In the genomic region with DNA sequence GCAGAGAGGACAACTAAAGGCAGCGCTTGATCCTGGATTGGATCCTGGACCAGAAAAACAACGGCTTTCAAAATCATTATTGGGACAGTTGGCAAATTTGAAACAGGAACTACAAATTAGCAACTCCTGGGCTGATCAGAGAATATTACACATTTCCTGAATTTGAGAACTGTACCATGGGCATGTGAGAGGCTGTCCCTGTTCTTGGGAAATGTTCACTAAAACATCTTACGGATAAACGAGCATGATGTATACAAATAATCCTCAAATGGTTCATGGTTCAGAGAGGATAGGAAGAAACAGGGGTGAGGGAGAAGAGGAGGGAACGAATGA, we compare ENCODE assay signal across 14 cellular contexts. TPM values are rescaled to one million over a fixed set of nuclear protein-coding genes. Genes with fewer than 3 reads are reported as not detected.
DNase-seq lines count a peak whose midpoint lies in the region; ATAC-seq and TF ChIP-seq lines count a peak whose summit lies in the region.
"Had no signal": no experiment of that assay in that cellular context is flagged by ENCODE, and none has a peak within 500 bp of the region (broad histone marks: within the 10 kb centered on the region; RNA-seq: fewer than 3 reads in every experiment).

No MANE protein-coding gene starts in this region.

- no peak overlapping the region for H3K4me3 Mint-ChIP-seq in Caco-2 (ENCODE audit: unreplicated experiment)
- H3K4me3 Mint-ChIP-seq in stimulated activated memory B cell treated with anti-CD40 and anti-IgM and Interleukin-4, amounts not matched to agents 10 μg/mL and 1 μg/mL and 100 μg/mL, for 72 hours: peak overlapping the region; percentile 62
- H3K4me3 Mint-ChIP-seq: activated naive CD8-positive, alpha-beta T cell treated with anti-CD3 and anti-CD28 coated beads, Interleukin-2, amount 10 ng/mL, durations not matched to agents 7 days and 5 days had no signal

- 91% methylated on average over 5 of the region's 5 CpGs for WGBS in hepatocyte (ENCODE audit: low lambda C conversion rate, missing lambda C conversion rate)

- H3K79me2 ChIP-seq in hepatocyte: no peaks in the 10 kb centered on the region

- CTCF ChIA-PET in Caco-2 (lab: Charles Lee): no interaction called here

- H3K4me1 Mint-ChIP-seq in Caco-2 (ENCODE audit: low read depth, unreplicated experiment): no peaks in the 10 kb centered on the region
- H3K4me1 Mint-ChIP-seq in stimulated activated memory B cell treated with anti-CD40 and anti-IgM and Interleukin-4, amounts not matched to agents 10 μg/mL and 1 μg/mL and 100 μg/mL, for 72 hours: peaks cover 67% of the 10 kb centered on the region

- TF ChIP-seq CTCF in Caco-2 (IDR thresholded peaks at IDR 0.05; ENCODE audit: insufficient read depth in 1 of 2, low read depth in 1 of 2, low read length in 1 of 2, severe bottlenecking in 1 of 2, unreplicated experiment in 1 of 2) (no peak), Peyer's patch (IDR thresholded peaks at IDR 0.05) (no peak), hepatocyte (IDR thresholded peaks at IDR 0.05; ENCODE audit: poor library complexity) (no peak)

- H3K27me3 ChIP-seq in Caco-2 (replicated peaks; ENCODE audit: control insufficient read depth, insufficient read depth, low read length): no peaks in the 10 kb centered on the region
- H3K27me3 ChIP-seq in Peyer's patch: no peaks in the 10 kb centered on the region
- no peaks in the 10 kb centered on the region for H3K27me3 ChIP-seq in hepatocyte
- H3K27me3 ChIP-seq: testis had no signal

- H3K27ac Mint-ChIP-seq in Caco-2 (ENCODE audit: unreplicated experiment): peak overlapping the region; percentile 48
- peak overlapping the region; percentile 100 for H3K27ac Mint-ChIP-seq in stimulated activated memory B cell treated with anti-CD40 and anti-IgM and Interleukin-4, amounts not matched to agents 10 μg/mL and 1 μg/mL and 100 μg/mL, for 72 hours
- H3K27ac Mint-ChIP-seq: activated naive CD8-positive, alpha-beta T cell treated with anti-CD3 and anti-CD28 coated beads, Interleukin-2, amount 10 ng/mL, durations not matched to agents 7 days and 5 days had no signal

- BruUV-seq in Caco-2 (replicated peaks; lab: Mats Ljungman, UMichigan): no TSS peak

- no peaks in the 10 kb centered on the region for H4K20me1 ChIP-seq in hepatocyte (ENCODE audit: insufficient read depth, poor library complexity, severe bottlenecking)

- no peak for ATAC-seq in stimulated activated memory B cell treated with anti-CD40 and anti-IgM and Interleukin-4, amounts not matched to agents 10 μg/mL and 1 μg/mL and 100 μg/mL, for 72 hours
- ATAC-seq in HG03342 (IDR thresholded peaks at IDR 0.05; ENCODE audit: unreplicated experiment): no peak

- peak overlapping the region in 3 of 4 donors; percentile 14 to 78 (median 60) for H3K27ac ChIP-seq in Peyer's patch
- peak overlapping the region; percentile 72 for H3K27ac ChIP-seq in hepatocyte
- H3K27ac ChIP-seq: C4-2B had no signal

- H3K36me3 ChIP-seq in Caco-2 (ENCODE audit: control insufficient read depth, insufficient read depth, low read length) (no peaks in the 10 kb centered on the region), Peyer's patch (peaks cover 0 to 16% (median 0%) of the 10 kb centered on the region in 3 donors), hepatocyte (replicated peaks; ENCODE audit: insufficient read depth, low read depth) (no peaks in the 10 kb centered on the region)

- DNase-seq in Caco-2 (no peak), Peyer's patch (no peak), hepatocyte (ENCODE audit: low spot score) (no peak), NCI-H526 (lab: John Stamatoyannopoulos, UW) (no peak), nucleus accumbens (lab: John Stamatoyannopoulos, UW) (no peak)
- DNase-seq: activated CD4-positive, alpha-beta T cell treated with anti-CD3 and anti-CD28 coated beads for 1 hour; activated naive CD8-positive, alpha-beta T cell treated with anti-CD3 and anti-CD28 coated beads, Interleukin-2, amount 10 ng/mL, durations not matched to agents 7 days and 5 days; cortex of kidney; NCI-H1092; stimulated activated CD4-positive, alpha-beta T cell treated with anti-CD3 and anti-CD28 coated beads, Interleukin-12 subunit alpha, Interleukin-12 subunit beta, amount 100 ng/mL, for 4 hours had no signal

- no peak overlapping the region for H2AFZ ChIP-seq in hepatocyte

- H3K9me3 ChIP-seq in Caco-2 (no peaks in the 10 kb centered on the region), Peyer's patch (no peaks in the 10 kb centered on the region), hepatocyte (ENCODE audit: low read depth) (no peaks in the 10 kb centered on the region)
- H3K9me3 ChIP-seq: testis had no signal

- H3K9me3 Mint-ChIP-seq in Caco-2 (ENCODE audit: unreplicated experiment): no peaks in the 10 kb centered on the region
- no peaks in the 10 kb centered on the region for H3K9me3 Mint-ChIP-seq in stimulated activated memory B cell treated with anti-CD40 and anti-IgM and Interleukin-4, amounts not matched to agents 10 μg/mL and 1 μg/mL and 100 μg/mL, for 72 hours
- H3K9me3 Mint-ChIP-seq: activated naive CD8-positive, alpha-beta T cell treated with anti-CD3 and anti-CD28 coated beads, Interleukin-2, amount 10 ng/mL, durations not matched to agents 7 days and 5 days had no signal

- H3K9me2 ChIP-seq in hepatocyte (replicated peaks; ENCODE audit: insufficient read depth): no peaks in the 10 kb centered on the region

- H3K4me3 ChIP-seq in Caco-2 (ENCODE audit: low read depth, low read length) (no peak overlapping the region), Peyer's patch (no peak overlapping the region), hepatocyte (no peak overlapping the region)
- H3K4me3 ChIP-seq: testis had no signal

- POLR2A ChIA-PET in Caco-2 (lab: Charles Lee): no interaction called here

- H3K36me3 Mint-ChIP-seq in Caco-2 (ENCODE audit: insufficient read depth, unreplicated experiment): peaks cover 6% of the 10 kb centered on the region
- H3K36me3 Mint-ChIP-seq in stimulated activated memory B cell treated with anti-CD40 and anti-IgM and Interleukin-4, amounts not matched to agents 10 μg/mL and 1 μg/mL and 100 μg/mL, for 72 hours: peaks cover 26% of the 10 kb centered on the region

- H3K4me1 ChIP-seq in Caco-2 (no peaks in the 10 kb centered on the region), Peyer's patch (peaks cover 0 to 7% (median 3%) of the 10 kb centered on the region in 4 donors), hepatocyte (ENCODE audit: insufficient read depth) (no peaks in the 10 kb centered on the region)

- intact Hi-C loops in Caco-2 (cut with micrococcal nuclease; ENCODE audit: unreplicated experiment): no loop called here

- no peak overlapping the region for H3K4me2 ChIP-seq in hepatocyte

- no peak for TF ChIP-seq POLR2A in Peyer's patch (IDR thresholded peaks at IDR 0.05)

- H3K27me3 Mint-ChIP-seq in Caco-2 (ENCODE audit: insufficient read depth, unreplicated experiment): no peaks in the 10 kb centered on the region
- no peaks in the 10 kb centered on the region for H3K27me3 Mint-ChIP-seq in stimulated activated memory B cell treated with anti-CD40 and anti-IgM and Interleukin-4, amounts not matched to agents 10 μg/mL and 1 μg/mL and 100 μg/mL, for 72 hours

RNA-seq across cellular contexts. Expression of gene ITGAE, which starts 2.3 kb away (rescaled TPM):
- 12.5 and 12.8 TPM in 2 replicates for total RNA-seq in Caco-2 (2022)
- total RNA-seq in Peyer's patch: 10 to 100 TPM; 14.9 to 41.8 (median 31.5) TPM
- 28.1 and 46.7 TPM in 2 replicates for total RNA-seq in hepatocyte
- 53.0 and 77.0 TPM in 2 replicates for polyA plus RNA-seq in hepatocyte

RNA-seq across cellular contexts. Expression of gene NCBP3, which starts 42.8 kb away (rescaled TPM):
- total RNA-seq in Caco-2 (2022) (28.4 and 32.8 TPM in 2 replicates), Peyer's patch (10 to 100 TPM; 24.8 to 41.6 (median 32.2) TPM), hepatocyte (20.8 and 31.8 TPM in 2 replicates)
- polyA plus RNA-seq in hepatocyte: 20.6 and 28.9 TPM in 2 replicates
